Comparison of ENCODE assay signal across 21 cellular contexts in the genomic region with DNA sequence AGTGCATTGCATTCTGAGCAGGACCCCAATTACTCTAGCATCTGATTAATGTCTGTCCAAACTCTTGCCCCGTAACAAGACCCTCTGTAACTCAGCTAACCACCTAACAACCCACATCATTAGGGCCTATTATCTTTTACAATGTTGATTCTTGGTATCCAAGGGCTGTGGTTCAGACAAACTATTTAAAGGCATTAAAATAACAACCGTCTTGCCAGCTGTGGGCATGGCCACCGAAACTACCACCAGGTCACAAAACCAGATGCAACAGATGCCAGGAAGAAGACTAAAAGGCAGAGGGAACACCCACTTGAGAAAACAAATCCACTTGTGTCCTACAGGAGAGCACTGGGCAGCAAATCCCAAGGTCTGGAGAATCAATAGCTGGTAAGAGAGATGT.
"Had no signal": no experiment of that assay in that cellular context is flagged by ENCODE, and none has a peak within 500 bp of the region (broad histone marks: within the 10 kb centered on the region; RNA-seq: fewer than 3 reads in every experiment).

No MANE protein-coding gene starts in this region.

- H3K36me3 ChIP-seq: colonic mucosa, pancreas, right atrium auricular region, suprapubic skin, tibial artery had no signal

- H3K27ac ChIP-seq: body of pancreas, colonic mucosa, dorsolateral prefrontal cortex, pancreas, psoas muscle, right atrium auricular region, suprapubic skin, tibial artery had no signal

- ATAC-seq: activated CD4-positive, alpha-beta T cell treated with anti-CD3 and anti-CD28 coated beads for 36 hours; activated CD8-positive, alpha-beta memory T cell treated with anti-CD3 and anti-CD28 coated beads, Interleukin-2, amount 10 ng/mL, durations not matched to agents 7 days and 5 days; activated CD8-positive, alpha-beta T cell treated with anti-CD3 and anti-CD28 coated beads, Interleukin-2, amount 10 ng/mL, durations not matched to agents 7 days and 5 days; activated naive CD4-positive, alpha-beta T cell treated with anti-CD3 and anti-CD28 coated beads, Interleukin-2, amount 50 U/mL, for 72 hours; body of pancreas; left cardiac atrium; pancreas; psoas muscle had no signal

- DNase-seq: activated CD4-positive, alpha-beta T cell treated with anti-CD3 and anti-CD28 coated beads for 36 hours; activated CD4-positive, CD25-positive, alpha-beta regulatory T cell; activated CD8-positive, alpha-beta memory T cell treated with anti-CD3 and anti-CD28 coated beads, Interleukin-2, amount 10 ng/mL, durations not matched to agents 7 days and 5 days; activated CD8-positive, alpha-beta T cell treated with anti-CD3 and anti-CD28 coated beads, Interleukin-2, amount 10 ng/mL, durations not matched to agents 7 days and 5 days; activated T-cell treated with anti-CD3 and anti-CD28 coated beads, Interleukin-2, amount 50 U/mL, for 48 hours; body of pancreas; cerebellar nuclear complex; colonic mucosa; dorsolateral prefrontal cortex; effector memory CD4-positive, alpha-beta T cell; glutamatergic neuron; left cardiac atrium; mammary epithelial cell; naive B cell; pancreas; psoas muscle; stimulated activated naive CD4-positive, alpha-beta T cell; tibial artery had no signal

- H3K9me3 ChIP-seq: body of pancreas, colonic mucosa, pancreas, psoas muscle, right atrium auricular region, suprapubic skin, tibial artery had no signal

- H3K4me1 ChIP-seq: body of pancreas, colonic mucosa, pancreas, psoas muscle, right atrium auricular region, suprapubic skin, tibial artery had no signal

- H3K27me3 ChIP-seq: body of pancreas, colonic mucosa, dorsolateral prefrontal cortex, pancreas, right atrium auricular region, suprapubic skin, tibial artery had no signal

- H3K4me3 ChIP-seq: body of pancreas, colonic mucosa, dorsolateral prefrontal cortex, pancreas, psoas muscle, right atrium auricular region, suprapubic skin, tibial artery had no signal
